ENCODE assay signal across 3 cellular contexts in the genomic region with DNA sequence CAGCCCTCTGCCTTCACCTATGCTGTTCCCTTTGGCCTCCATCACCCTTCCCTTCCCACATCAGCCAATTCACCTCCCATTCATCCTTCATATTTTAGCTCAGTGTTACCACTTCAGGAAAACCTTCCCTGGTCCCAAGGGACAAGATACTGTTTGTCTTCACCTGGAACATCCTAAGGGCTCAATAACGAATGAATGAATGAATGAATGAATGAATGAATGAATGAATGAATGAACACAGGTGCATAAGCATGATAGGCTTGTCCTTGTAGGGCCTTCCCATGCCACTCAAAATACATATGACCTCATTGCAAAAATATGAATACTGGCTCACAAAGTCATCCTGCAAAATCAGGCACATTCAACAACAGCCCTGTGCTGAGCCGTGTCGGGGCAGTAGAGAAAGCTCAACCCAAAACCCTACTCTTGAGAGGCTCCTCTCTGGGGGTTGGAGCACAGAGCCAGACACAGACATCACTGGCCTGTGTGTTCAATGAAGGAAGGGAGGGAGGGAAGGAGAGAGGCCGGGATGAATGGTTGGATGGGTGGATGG.
TF ChIP-seq lines count a peak whose summit lies in the region.

No MANE protein-coding gene starts in this region.

TF ChIP-seq in SK-N-SH, 30 proteins besides CTCF, POLR2A, EP300 and RAD21 (continued from another document):
- TF ChIP-seq, protein P1, sequence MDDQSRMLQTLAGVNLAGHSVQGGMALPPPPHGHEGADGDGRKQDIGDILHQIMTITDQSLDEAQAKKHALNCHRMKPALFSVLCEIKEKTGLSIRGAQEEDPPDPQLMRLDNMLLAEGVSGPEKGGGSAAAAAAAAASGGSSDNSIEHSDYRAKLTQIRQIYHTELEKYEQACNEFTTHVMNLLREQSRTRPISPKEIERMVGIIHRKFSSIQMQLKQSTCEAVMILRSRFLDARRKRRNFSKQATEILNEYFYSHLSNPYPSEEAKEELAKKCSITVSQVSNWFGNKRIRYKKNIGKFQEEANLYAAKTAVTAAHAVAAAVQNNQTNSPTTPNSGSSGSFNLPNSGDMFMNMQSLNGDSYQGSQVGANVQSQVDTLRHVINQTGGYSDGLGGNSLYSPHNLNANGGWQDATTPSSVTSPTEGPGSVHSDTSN (IDR thresholded peaks at IDR 0.05) = no peak
- TF ChIP-seq TAF1 (IDR thresholded peaks at IDR 0.05; ENCODE audit: borderline replicate concordance, low read depth, low read length) (no peak), FOSL2 (IDR thresholded peaks at IDR 0.05; ENCODE audit: borderline replicate concordance, low read depth) (no peak), SIN3A (IDR thresholded peaks at IDR 0.05; ENCODE audit: borderline replicate concordance, low read depth, low read length) (no peak), EZH2phosphoT487 (IDR thresholded peaks at IDR 0.05; ENCODE audit: borderline replicate concordance, low read depth) (no peak), FOXM1 (IDR thresholded peaks at IDR 0.05; ENCODE audit: low read depth) (no peak), RFX5 (IDR thresholded peaks at IDR 0.05; ENCODE audit: low read length) (no peak), TEAD4 (IDR thresholded peaks at IDR 0.05; ENCODE audit: borderline replicate concordance, insufficient read depth) (no peak), SMC3 (IDR thresholded peaks at IDR 0.05; ENCODE audit: low read depth, low read length) (no peak)
- TF ChIP-seq, protein P2, sequence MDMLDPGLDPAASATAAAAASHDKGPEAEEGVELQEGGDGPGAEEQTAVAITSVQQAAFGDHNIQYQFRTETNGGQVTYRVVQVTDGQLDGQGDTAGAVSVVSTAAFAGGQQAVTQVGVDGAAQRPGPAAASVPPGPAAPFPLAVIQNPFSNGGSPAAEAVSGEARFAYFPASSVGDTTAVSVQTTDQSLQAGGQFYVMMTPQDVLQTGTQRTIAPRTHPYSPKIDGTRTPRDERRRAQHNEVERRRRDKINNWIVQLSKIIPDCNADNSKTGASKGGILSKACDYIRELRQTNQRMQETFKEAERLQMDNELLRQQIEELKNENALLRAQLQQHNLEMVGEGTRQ (IDR thresholded peaks at IDR 0.05; ENCODE audit: borderline replicate concordance, low read depth, low read length) = no peak
- TF ChIP-seq, protein P3, sequence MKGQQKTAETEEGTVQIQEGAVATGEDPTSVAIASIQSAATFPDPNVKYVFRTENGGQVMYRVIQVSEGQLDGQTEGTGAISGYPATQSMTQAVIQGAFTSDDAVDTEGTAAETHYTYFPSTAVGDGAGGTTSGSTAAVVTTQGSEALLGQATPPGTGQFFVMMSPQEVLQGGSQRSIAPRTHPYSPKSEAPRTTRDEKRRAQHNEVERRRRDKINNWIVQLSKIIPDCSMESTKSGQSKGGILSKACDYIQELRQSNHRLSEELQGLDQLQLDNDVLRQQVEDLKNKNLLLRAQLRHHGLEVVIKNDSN (IDR thresholded peaks at IDR 0.05; ENCODE audit: borderline replicate concordance, low read depth) = no peak
- TF ChIP-seq, protein P4, sequence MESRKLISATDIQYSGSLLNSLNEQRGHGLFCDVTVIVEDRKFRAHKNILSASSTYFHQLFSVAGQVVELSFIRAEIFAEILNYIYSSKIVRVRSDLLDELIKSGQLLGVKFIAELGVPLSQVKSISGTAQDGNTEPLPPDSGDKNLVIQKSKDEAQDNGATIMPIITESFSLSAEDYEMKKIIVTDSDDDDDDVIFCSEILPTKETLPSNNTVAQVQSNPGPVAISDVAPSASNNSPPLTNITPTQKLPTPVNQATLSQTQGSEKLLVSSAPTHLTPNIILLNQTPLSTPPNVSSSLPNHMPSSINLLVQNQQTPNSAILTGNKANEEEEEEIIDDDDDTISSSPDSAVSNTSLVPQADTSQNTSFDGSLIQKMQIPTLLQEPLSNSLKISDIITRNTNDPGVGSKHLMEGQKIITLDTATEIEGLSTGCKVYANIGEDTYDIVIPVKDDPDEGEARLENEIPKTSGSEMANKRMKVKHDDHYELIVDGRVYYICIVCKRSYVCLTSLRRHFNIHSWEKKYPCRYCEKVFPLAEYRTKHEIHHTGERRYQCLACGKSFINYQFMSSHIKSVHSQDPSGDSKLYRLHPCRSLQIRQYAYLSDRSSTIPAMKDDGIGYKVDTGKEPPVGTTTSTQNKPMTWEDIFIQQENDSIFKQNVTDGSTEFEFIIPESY (IDR thresholded peaks at IDR 0.05; ENCODE audit: borderline replicate concordance, low read depth) = no peak

TF ChIP-seq in SK-N-SH treated with all-trans-retinoic acid at 6 μM for 48 hours, 23 proteins besides CTCF, POLR2A, EP300 and RAD21:
- TF ChIP-seq, protein P5, sequence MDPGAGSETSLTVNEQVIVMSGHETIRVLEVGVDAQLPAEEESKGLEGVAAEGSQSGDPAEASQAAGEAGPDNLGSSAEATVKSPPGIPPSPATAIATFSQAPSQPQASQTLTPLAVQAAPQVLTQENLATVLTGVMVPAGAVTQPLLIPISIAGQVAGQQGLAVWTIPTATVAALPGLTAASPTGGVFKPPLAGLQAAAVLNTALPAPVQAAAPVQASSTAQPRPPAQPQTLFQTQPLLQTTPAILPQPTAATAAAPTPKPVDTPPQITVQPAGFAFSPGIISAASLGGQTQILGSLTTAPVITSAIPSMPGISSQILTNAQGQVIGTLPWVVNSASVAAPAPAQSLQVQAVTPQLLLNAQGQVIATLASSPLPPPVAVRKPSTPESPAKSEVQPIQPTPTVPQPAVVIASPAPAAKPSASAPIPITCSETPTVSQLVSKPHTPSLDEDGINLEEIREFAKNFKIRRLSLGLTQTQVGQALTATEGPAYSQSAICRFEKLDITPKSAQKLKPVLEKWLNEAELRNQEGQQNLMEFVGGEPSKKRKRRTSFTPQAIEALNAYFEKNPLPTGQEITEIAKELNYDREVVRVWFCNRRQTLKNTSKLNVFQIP (CRISPR knock-in tag; IDR thresholded peaks at IDR 0.05; ENCODE audit: borderline replicate concordance, low read depth) = no peak
- TF ChIP-seq TCF4 (CRISPR knock-in tag; IDR thresholded peaks at IDR 0.05; ENCODE audit: borderline replicate concordance) (no peak), PPARA (CRISPR knock-in tag; IDR thresholded peaks at IDR 0.05; ENCODE audit: borderline replicate concordance) (no peak), ZNF8 (CRISPR knock-in tag; IDR thresholded peaks at IDR 0.05) (no peak), SNAI2 (CRISPR knock-in tag; IDR thresholded peaks at IDR 0.05) (no peak), TOX (CRISPR knock-in tag; IDR thresholded peaks at IDR 0.05; ENCODE audit: borderline replicate concordance) (no peak), ESRRG (CRISPR knock-in tag; IDR thresholded peaks at IDR 0.05) (no peak)
- TF ChIP-seq, protein P6, sequence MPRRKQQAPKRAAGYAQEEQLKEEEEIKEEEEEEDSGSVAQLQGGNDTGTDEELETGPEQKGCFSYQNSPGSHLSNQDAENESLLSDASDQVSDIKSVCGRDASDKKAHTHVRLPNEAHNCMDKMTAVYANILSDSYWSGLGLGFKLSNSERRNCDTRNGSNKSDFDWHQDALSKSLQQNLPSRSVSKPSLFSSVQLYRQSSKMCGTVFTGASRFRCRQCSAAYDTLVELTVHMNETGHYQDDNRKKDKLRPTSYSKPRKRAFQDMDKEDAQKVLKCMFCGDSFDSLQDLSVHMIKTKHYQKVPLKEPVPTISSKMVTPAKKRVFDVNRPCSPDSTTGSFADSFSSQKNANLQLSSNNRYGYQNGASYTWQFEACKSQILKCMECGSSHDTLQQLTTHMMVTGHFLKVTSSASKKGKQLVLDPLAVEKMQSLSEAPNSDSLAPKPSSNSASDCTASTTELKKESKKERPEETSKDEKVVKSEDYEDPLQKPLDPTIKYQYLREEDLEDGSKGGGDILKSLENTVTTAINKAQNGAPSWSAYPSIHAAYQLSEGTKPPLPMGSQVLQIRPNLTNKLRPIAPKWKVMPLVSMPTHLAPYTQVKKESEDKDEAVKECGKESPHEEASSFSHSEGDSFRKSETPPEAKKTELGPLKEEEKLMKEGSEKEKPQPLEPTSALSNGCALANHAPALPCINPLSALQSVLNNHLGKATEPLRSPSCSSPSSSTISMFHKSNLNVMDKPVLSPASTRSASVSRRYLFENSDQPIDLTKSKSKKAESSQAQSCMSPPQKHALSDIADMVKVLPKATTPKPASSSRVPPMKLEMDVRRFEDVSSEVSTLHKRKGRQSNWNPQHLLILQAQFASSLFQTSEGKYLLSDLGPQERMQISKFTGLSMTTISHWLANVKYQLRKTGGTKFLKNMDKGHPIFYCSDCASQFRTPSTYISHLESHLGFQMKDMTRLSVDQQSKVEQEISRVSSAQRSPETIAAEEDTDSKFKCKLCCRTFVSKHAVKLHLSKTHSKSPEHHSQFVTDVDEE (CRISPR knock-in tag; IDR thresholded peaks at IDR 0.05) = no peak

TF ChIP-seq in GM12878, 131 proteins besides CTCF, POLR2A, EP300 and RAD21 (continued from another document):
- TF ChIP-seq, protein P7, sequence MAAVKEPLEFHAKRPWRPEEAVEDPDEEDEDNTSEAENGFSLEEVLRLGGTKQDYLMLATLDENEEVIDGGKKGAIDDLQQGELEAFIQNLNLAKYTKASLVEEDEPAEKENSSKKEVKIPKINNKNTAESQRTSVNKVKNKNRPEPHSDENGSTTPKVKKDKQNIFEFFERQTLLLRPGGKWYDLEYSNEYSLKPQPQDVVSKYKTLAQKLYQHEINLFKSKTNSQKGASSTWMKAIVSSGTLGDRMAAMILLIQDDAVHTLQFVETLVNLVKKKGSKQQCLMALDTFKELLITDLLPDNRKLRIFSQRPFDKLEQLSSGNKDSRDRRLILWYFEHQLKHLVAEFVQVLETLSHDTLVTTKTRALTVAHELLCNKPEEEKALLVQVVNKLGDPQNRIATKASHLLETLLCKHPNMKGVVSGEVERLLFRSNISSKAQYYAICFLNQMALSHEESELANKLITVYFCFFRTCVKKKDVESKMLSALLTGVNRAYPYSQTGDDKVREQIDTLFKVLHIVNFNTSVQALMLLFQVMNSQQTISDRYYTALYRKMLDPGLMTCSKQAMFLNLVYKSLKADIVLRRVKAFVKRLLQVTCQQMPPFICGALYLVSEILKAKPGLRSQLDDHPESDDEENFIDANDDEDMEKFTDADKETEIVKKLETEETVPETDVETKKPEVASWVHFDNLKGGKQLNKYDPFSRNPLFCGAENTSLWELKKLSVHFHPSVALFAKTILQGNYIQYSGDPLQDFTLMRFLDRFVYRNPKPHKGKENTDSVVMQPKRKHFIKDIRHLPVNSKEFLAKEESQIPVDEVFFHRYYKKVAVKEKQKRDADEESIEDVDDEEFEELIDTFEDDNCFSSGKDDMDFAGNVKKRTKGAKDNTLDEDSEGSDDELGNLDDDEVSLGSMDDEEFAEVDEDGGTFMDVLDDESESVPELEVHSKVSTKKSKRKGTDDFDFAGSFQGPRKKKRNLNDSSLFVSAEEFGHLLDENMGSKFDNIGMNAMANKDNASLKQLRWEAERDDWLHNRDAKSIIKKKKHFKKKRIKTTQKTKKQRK (IDR thresholded peaks at IDR 0.05; ENCODE audit: low read depth, low read length) = no peak
- 0 out of 2 replicates have a peak, but pooled peaks have one; percentile 46 for TF ChIP-seq ZNF24 (IDR thresholded peaks at IDR 0.05)
- TF ChIP-seq FOXK2 (IDR thresholded peaks at IDR 0.05) = no peak
- no peak for TF ChIP-seq TCF12 (IDR thresholded peaks at IDR 0.05; ENCODE audit: low read depth, low read length)
